In the genomic region with DNA sequence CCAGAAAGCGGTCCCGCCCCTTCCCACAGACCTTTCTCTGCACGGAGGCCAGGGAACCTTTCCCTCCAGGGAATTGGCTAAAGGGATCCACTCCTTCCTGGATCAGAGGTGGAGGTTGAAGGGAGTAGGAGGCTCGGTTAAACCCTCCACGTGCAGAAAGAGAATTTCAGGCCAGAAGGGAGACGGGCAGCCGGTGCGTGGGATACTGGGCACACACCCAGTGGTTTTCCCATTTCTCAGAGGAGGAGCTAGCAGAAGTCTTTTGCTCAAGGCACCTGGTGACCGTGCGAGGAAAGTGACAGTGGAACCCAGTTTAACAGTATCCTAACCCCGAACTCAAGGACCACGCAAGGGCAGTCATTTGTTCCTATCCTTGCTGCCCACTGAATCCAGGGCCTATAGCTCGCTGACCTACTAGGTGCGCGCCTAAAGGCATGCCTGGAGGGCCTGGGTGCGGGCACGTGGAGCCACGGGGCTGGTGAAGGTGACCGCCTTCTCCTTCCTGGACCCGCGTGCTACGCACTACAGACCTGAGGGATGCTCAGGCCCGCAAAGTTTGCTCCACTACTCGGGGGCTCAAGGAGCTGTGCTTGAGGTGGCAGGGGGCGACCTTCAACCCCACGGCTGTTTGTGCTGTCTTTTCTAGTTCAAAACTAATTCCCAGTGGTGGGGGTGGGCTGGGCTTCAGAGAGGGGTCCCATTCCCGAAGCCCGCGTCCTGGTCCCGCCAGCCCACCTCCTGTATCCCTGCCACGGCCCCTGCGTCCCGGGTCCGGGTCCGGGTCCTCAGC, we compare ENCODE assay signal across 9 cellular contexts. TPM values are rescaled to one million over a fixed set of nuclear protein-coding genes. Genes with fewer than 3 reads are reported as not detected.
DNase-seq lines count a peak whose midpoint lies in the region; ATAC-seq and TF ChIP-seq lines count a peak whose summit lies in the region.
"Had no signal": no experiment of that assay in that cellular context is flagged by ENCODE, and none has a peak within 500 bp of the region (broad histone marks: within the 10 kb centered on the region; RNA-seq: fewer than 3 reads in every experiment).

No MANE protein-coding gene starts in this region.

- no peak overlapping the region for H3K9ac ChIP-seq in endodermal cell (ENCODE audit: extremely low read depth, low read length, poor library complexity, severe bottlenecking)

- H3K36me3 ChIP-seq in CD8-positive, alpha-beta T cell (ENCODE audit: insufficient read depth, low read length): no peaks in the 10 kb centered on the region
- no peaks in the 10 kb centered on the region for H3K36me3 ChIP-seq in endodermal cell (ENCODE audit: control insufficient read depth, insufficient read depth, low read length)

- no peak overlapping the region for H3K27ac Mint-ChIP-seq in CD8-positive, alpha-beta T cell
- H3K27ac Mint-ChIP-seq in endodermal cell (no peak overlapping the region), osteocyte (ENCODE audit: unreplicated experiment) (no peak overlapping the region)

- H3K4me1 Mint-ChIP-seq in CD8-positive, alpha-beta T cell (ENCODE audit: low read depth): peaks cover 18% of the 10 kb centered on the region
- H3K4me1 Mint-ChIP-seq in endodermal cell (peaks cover 1% of the 10 kb centered on the region), osteocyte (ENCODE audit: unreplicated experiment) (peaks cover 4% of the 10 kb centered on the region)

- peaks cover 8% of the 10 kb centered on the region for H3K27me3 Mint-ChIP-seq in CD8-positive, alpha-beta T cell (ENCODE audit: low read depth)
- H3K27me3 Mint-ChIP-seq in endodermal cell (ENCODE audit: insufficient read depth): peaks cover 40% of the 10 kb centered on the region
- peaks cover 27% of the 10 kb centered on the region for H3K27me3 Mint-ChIP-seq in osteocyte (ENCODE audit: unreplicated experiment)

- CTCF ChIA-PET in CD8-positive, alpha-beta T cell (lab: Charles Lee): no interaction called here

- H3K27me3 ChIP-seq in CD8-positive, alpha-beta T cell (ENCODE audit: insufficient read depth, low read length): peaks cover 6% of the 10 kb centered on the region
- H3K27me3 ChIP-seq in endodermal cell (ENCODE audit: control insufficient read depth, insufficient read depth, low read length, poor library complexity, severe bottlenecking): peaks cover 37% of the 10 kb centered on the region

- no peak overlapping the region for H3K4me3 ChIP-seq in CD8-positive, alpha-beta T cell (ENCODE audit: low read depth, low read length)
- peak overlapping the region; percentile 35 for H3K4me3 ChIP-seq in Jurkat, Clone E6-1 (ENCODE audit: low read length)
- H3K4me3 ChIP-seq in endodermal cell (ENCODE audit: low read length): no peak overlapping the region

- intact Hi-C loops in CD8-positive, alpha-beta T cell (cut with DNase I, micrococcal nuclease): no loop called here

- no peak overlapping the region for H3K27ac ChIP-seq in CD8-positive, alpha-beta T cell (ENCODE audit: low read depth, low read length)
- no peak overlapping the region for H3K27ac ChIP-seq in endodermal cell (ENCODE audit: low read depth, low read length)

- TF ChIP-seq CTCF in CD8-positive, alpha-beta T cell (IDR thresholded peaks at IDR 0.05): no peak
- no peak for TF ChIP-seq CTCF in endodermal cell (conservative IDR thresholded peaks at IDR 0.05)
- no peak for TF ChIP-seq CTCF in osteocyte (IDR thresholded peaks at IDR 0.05)

- H3K4me1 ChIP-seq in CD8-positive, alpha-beta T cell (ENCODE audit: insufficient read depth, low read length): peaks cover 6% of the 10 kb centered on the region
- no peaks in the 10 kb centered on the region for H3K4me1 ChIP-seq in endodermal cell (ENCODE audit: control insufficient read depth, insufficient read depth, low read length)

- H3K36me3 Mint-ChIP-seq in CD8-positive, alpha-beta T cell: no peaks in the 10 kb centered on the region
- H3K36me3 Mint-ChIP-seq in endodermal cell (ENCODE audit: low read depth) (no peaks in the 10 kb centered on the region), osteocyte (ENCODE audit: unreplicated experiment) (no peaks in the 10 kb centered on the region)

- no peak for ATAC-seq in CD8-positive, alpha-beta T cell
- ATAC-seq in GM19395 (IDR thresholded peaks at IDR 0.05; ENCODE audit: unreplicated experiment) (no peak), GM19328 (IDR thresholded peaks at IDR 0.05; ENCODE audit: unreplicated experiment) (no peak)

- POLR2A ChIA-PET in CD8-positive, alpha-beta T cell (lab: Charles Lee): interaction anchor here (1.1 kb wide), 1 partner anchor 189 kb away, joined by 3 read pairs; no protein-coding TSS in a partner anchor

- no peaks in the 10 kb centered on the region for H3K9me3 ChIP-seq in CD8-positive, alpha-beta T cell (ENCODE audit: low read length)
- H3K9me3 ChIP-seq in endodermal cell (ENCODE audit: control insufficient read depth, low read length): no peaks in the 10 kb centered on the region

- peak overlapping the region; percentile 55 for H3K4me3 Mint-ChIP-seq in CD8-positive, alpha-beta T cell
- H3K4me3 Mint-ChIP-seq in endodermal cell (peak overlapping the region; percentile 32), osteocyte (ENCODE audit: unreplicated experiment) (peak overlapping the region; percentile 22)

- WGBS in endodermal cell (ENCODE audit: insufficient coverage in 1 of 2, insufficient read length in 1 of 2), 2 experiments: 58 to 87% methylated on average over 6 to 35 of the region's 35 CpGs

- DNase-seq in CD8-positive, alpha-beta T cell: no peak
- DNase-seq in Jurkat, Clone E6-1 (ENCODE audit: low read depth, low spot score): no peak
- DNase-seq in endodermal cell: peak; percentile 53
- DNase-seq in osteocyte (ENCODE audit: extremely low spot score, unreplicated experiment): no peak
- no peak for DNase-seq in NCI-H1092 (lab: John Stamatoyannopoulos, UW)
- DNase-seq in NCI-H446 treated with DMSO at 0.1 percent for 48 hours (lab: John Stamatoyannopoulos, UW): no peak
- DNase-seq: GF-D8 had no signal

- no peaks in the 10 kb centered on the region for H3K9me3 Mint-ChIP-seq in CD8-positive, alpha-beta T cell
- H3K9me3 Mint-ChIP-seq in endodermal cell (peaks cover 34% of the 10 kb centered on the region), osteocyte (ENCODE audit: unreplicated experiment) (no peaks in the 10 kb centered on the region)

RNA-seq across cellular contexts. Expression of gene AFF2, which starts 0.6 kb away (rescaled TPM):
- total RNA-seq in CD8-positive, alpha-beta T cell: 1 to 10 TPM; 1.3 to 1.9 TPM
- 22.3 TPM for polyA plus RNA-seq in Jurkat, Clone E6-1 (2012; ENCODE audit: insufficient read depth, insufficient read length)
- total RNA-seq in endodermal cell (1 to 10 TPM; 3.7 to 5.6 TPM), osteocyte (0.89 and 0.99 TPM in 2 replicates)
- 8.0 TPM for polyA plus RNA-seq in endodermal cell (2013, experiment 1 of 2)
- polyA plus RNA-seq in endodermal cell (2013, experiment 2 of 2): 8.9 TPM
